Comparison of ENCODE assay signal across 15 cellular contexts in genomic region chr5:62315376-62316049, GRCh38. TPM values are rescaled to one million over a fixed set of nuclear protein-coding genes. Genes with fewer than 3 reads are reported as not detected.
A peak's percentile ranks its signal among the peaks of the same experiment; 100 is the strongest.
DNase-seq lines count a peak whose midpoint lies in the region; FAIRE-seq and TF ChIP-seq lines count a peak whose summit lies in the region.
"Had no signal": no experiment of that assay in that cellular context is flagged by ENCODE, and none has a peak within 500 bp of the region (broad histone marks: within the 10 kb centered on the region; RNA-seq: fewer than 3 reads in every experiment).

No MANE protein-coding gene starts in this region.

- H3K9ac ChIP-seq in kidney (ENCODE audit: low read length in 2 of 2), result no peak overlapping the region

- no peak for FAIRE-seq in kidney (lab: Jason Lieb, UNC)
- FAIRE-seq: HTR-8/SVneo had no signal

- peak overlapping the region; percentile 38 for H3K27ac Mint-ChIP-seq in activated CD4-positive, alpha-beta memory T cell treated with anti-CD3 and anti-CD28 coated beads for 36 hours
- peak overlapping the region in 2 of 7 donors; percentile 5 to 47 for H3K27ac Mint-ChIP-seq in CD14-positive monocyte

- no peaks in the 10 kb centered on the region for H3K9me3 Mint-ChIP-seq in activated CD4-positive, alpha-beta memory T cell treated with anti-CD3 and anti-CD28 coated beads for 36 hours
- no peaks in the 10 kb centered on the region for H3K9me3 Mint-ChIP-seq in CD14-positive monocyte
- H3K9me3 Mint-ChIP-seq: naive B cell had no signal

- POLR2A ChIA-PET in activated CD4-positive, alpha-beta memory T cell treated with anti-CD3 and anti-CD28 coated beads for 36 hours (lab: Charles Lee), result interaction anchor here (1.4 kb wide), 1 partner anchor 12 kb away, joined by 3 read pairs; no protein-coding TSS in a partner anchor

- intact Hi-C loops in activated CD4-positive, alpha-beta memory T cell treated with anti-CD3 and anti-CD28 coated beads for 36 hours (cut with micrococcal nuclease), result loop anchor here (2.0 kb wide), 1 partner anchor 13 kb away; no protein-coding TSS in a partner anchor
- intact Hi-C loops in CD14-positive monocyte (cut with micrococcal nuclease) (no loop called here), kidney (cut with DNase I) (no loop called here)

- no peaks in the 10 kb centered on the region for H3K27me3 Mint-ChIP-seq in activated CD4-positive, alpha-beta memory T cell treated with anti-CD3 and anti-CD28 coated beads for 36 hours
- no peaks in the 10 kb centered on the region for H3K27me3 Mint-ChIP-seq in CD14-positive monocyte (ENCODE audit: low read depth in 3 of 3)
- H3K27me3 Mint-ChIP-seq: naive B cell had no signal

- H3K27ac ChIP-seq in kidney (ENCODE audit: low read depth in 2 of 2, low read length in 2 of 2), result no peak overlapping the region

- H3K9me3 ChIP-seq in kidney (ENCODE audit: control insufficient read depth in 1 of 2, low read length in 2 of 2), result no peaks in the 10 kb centered on the region

- DNase-seq in AG10803 (ENCODE audit: low read depth) (peak; percentile 47), GM03348 (ENCODE audit: low spot score) (peak; percentile 19), fibroblast of the aortic adventitia (ENCODE audit: low read depth) (peak; percentile 46), NCI-H510A treated with DMSO at 0.1 percent for 48 hours (lab: John Stamatoyannopoulos, UW) (no peak), CD14-positive monocyte (ENCODE audit: low spot score) (no peak), kidney (no peak)
- no peak for DNase-seq in activated CD4-positive, alpha-beta memory T cell treated with anti-CD3 and anti-CD28 coated beads for 36 hours
- DNase-seq in stimulated activated CD4-positive, alpha-beta T cell treated with anti-CD3 and anti-CD28 coated beads, Interleukin-4, amount 100 ng/mL, for 24 hours, result no peak
- DNase-seq: effector CD4-positive, alpha-beta T cell; head of caudate nucleus; naive B cell; NCI-H1105; right cardiac atrium; T-helper 9 cell had no signal

- H3K4me3 Mint-ChIP-seq in activated CD4-positive, alpha-beta memory T cell treated with anti-CD3 and anti-CD28 coated beads for 36 hours, result no peak overlapping the region
- no peak overlapping the region for H3K4me3 Mint-ChIP-seq in CD14-positive monocyte
- H3K4me3 Mint-ChIP-seq: naive B cell had no signal

- TF ChIP-seq CTCF in AG10803 (conservative IDR thresholded peaks at IDR 0.05; ENCODE audit: low read length) (no peak), fibroblast of the aortic adventitia (IDR thresholded peaks at IDR 0.05; ENCODE audit: insufficient read depth, low read length) (no peak), CD14-positive monocyte (IDR thresholded peaks at IDR 0.05) (no peak), kidney (IDR thresholded peaks at IDR 0.05; ENCODE audit: borderline replicate concordance, extremely low read depth, insufficient read depth) (no peak)

- H3K36me3 Mint-ChIP-seq in activated CD4-positive, alpha-beta memory T cell treated with anti-CD3 and anti-CD28 coated beads for 36 hours, result peaks cover 16% of the 10 kb centered on the region
- H3K36me3 Mint-ChIP-seq in CD14-positive monocyte, result peaks cover 3 to 7% of the 10 kb centered on the region in 2 donors

- H3K4me3 ChIP-seq in AG10803 (ENCODE audit: low read length), result no peak overlapping the region
- H3K4me3 ChIP-seq in fibroblast of the aortic adventitia (ENCODE audit: low read depth, low read length), result no peak overlapping the region
- no peak overlapping the region for H3K4me3 ChIP-seq in kidney (ENCODE audit: low read length in 2 of 2)

- peaks cover 81% of the 10 kb centered on the region for H3K4me1 Mint-ChIP-seq in activated CD4-positive, alpha-beta memory T cell treated with anti-CD3 and anti-CD28 coated beads for 36 hours (ENCODE audit: low read depth)
- H3K4me1 Mint-ChIP-seq in CD14-positive monocyte, result peaks cover 36% of the 10 kb centered on the region

- CTCF ChIA-PET in activated CD4-positive, alpha-beta memory T cell treated with anti-CD3 and anti-CD28 coated beads for 36 hours (lab: Charles Lee), result interaction anchor here (0.6 to 1.4 kb wide), 4 partner anchors 10 to 91 kb away, joined by 3 to 5 read pairs (median 4); partner anchors contain the start of gene KIF2A

- no peaks in the 10 kb centered on the region for H3K4me1 ChIP-seq in kidney (ENCODE audit: control insufficient read depth in 1 of 2, insufficient read depth in 1 of 2, low read depth in 1 of 2, low read length in 2 of 2)

- no peaks in the 10 kb centered on the region for H3K36me3 ChIP-seq in kidney (ENCODE audit: control insufficient read depth in 1 of 2, insufficient read depth in 2 of 2, low read length in 2 of 2)

RNA-seq across cellular contexts. Expression of gene KIF2A, which starts 9.5 kb away (rescaled TPM):
- 100 to 1,000 TPM; 209 TPM for total RNA-seq in activated CD4-positive, alpha-beta memory T cell treated with anti-CD3 and anti-CD28 coated beads for 36 hours
- total RNA-seq in fibroblast of the aortic adventitia (ENCODE audit: low replicate concordance), result 42.6 and 72.4 TPM in 2 replicates
- polyA plus RNA-seq in CD14-positive monocyte, result 10 to 100 TPM; 21.7 to 24.6 TPM
- 32.4 TPM for total RNA-seq in kidney
- polyA plus RNA-seq in kidney (ENCODE audit: insufficient read depth, low read depth, low replicate concordance), result 4.6 TPM

Comparison
In these comparisons a context has a peak if more than half of its experiments do, and no peak if none do; other contexts are left out.
1. DNase-seq: peak in AG10803 (single experiment), GM03348 (single experiment) and fibroblast of the aortic adventitia (single experiment); none in activated CD4-positive, alpha-beta memory T cell treated with anti-CD3 and anti-CD28 coated beads for 36 hours (single experiment), NCI-H510A treated with DMSO at 0.1 percent for 48 hours (single experiment), CD14-positive monocyte (single experiment), kidney (single experiment) and stimulated activated CD4-positive, alpha-beta T cell treated with anti-CD3 and anti-CD28 coated beads, Interleukin-4, amount 100 ng/mL, for 24 hours (single experiment).